ENCODE assay signal across 25 cellular contexts in genomic region chr4:79898055-79898454, GRCh38.
DNase-seq lines count a peak whose midpoint lies in the region; ATAC-seq, FAIRE-seq and TF ChIP-seq lines count a peak whose summit lies in the region.
"Had no signal": no experiment of that assay in that cellular context is flagged by ENCODE, and none has a peak within 500 bp of the region (broad histone marks: within the 10 kb centered on the region; RNA-seq: fewer than 3 reads in every experiment).

No MANE protein-coding gene starts in this region.

- H3K4me3 ChIP-seq in cardiac muscle cell: no peak overlapping the region
- H3K4me3 ChIP-seq in K562: no peak overlapping the region
- H3K4me3 ChIP-seq in fibroblast of villous mesenchyme (ENCODE audit: low read depth, low read length): no peak overlapping the region
- H3K4me3 ChIP-seq in MG63: no peak overlapping the region
- H3K4me3 ChIP-seq: BLaER1, GM12878, GM23248 had no signal

- FAIRE-seq in K562 (lab: Jason Lieb, UNC): no peak
- FAIRE-seq: A204.1, D721Med, GM12878, GM19239, H1 had no signal

- H3K36me3 ChIP-seq in cardiac muscle cell (no peaks in the 10 kb centered on the region), K562 (ENCODE audit: control insufficient read depth, insufficient read depth, low read length) (no peaks in the 10 kb centered on the region), MG63 (no peaks in the 10 kb centered on the region)
- H3K36me3 ChIP-seq: BLaER1 had no signal

- intact Hi-C loops in Right ventricle myocardium inferior (cut with DNase I) (no loop called here), K562 (cut with micrococcal nuclease) (no loop called here)

- H3K9me3 ChIP-seq in cardiac muscle cell (ENCODE audit: low read depth) (no peaks in the 10 kb centered on the region), K562 (replicated peaks; ENCODE audit: control insufficient read depth, insufficient read depth, low read depth, low read length) (no peaks in the 10 kb centered on the region), MG63 (no peaks in the 10 kb centered on the region)
- H3K9me3 ChIP-seq: BLaER1 had no signal

- no peak overlapping the region for H3K27ac Mint-ChIP-seq in activated naive CD8-positive, alpha-beta T cell treated with anti-CD3 and anti-CD28 coated beads, Interleukin-2, amount 50 U/mL, for 24 hours
- no peak overlapping the region for H3K27ac Mint-ChIP-seq in stimulated activated naive B cell treated with anti-CD40 and anti-IgM and Interleukin-4, amounts not matched to agents 10 μg/mL and 1 μg/mL and 100 μg/mL, for 72 hours
- H3K27ac Mint-ChIP-seq: B cell; CD4-positive, alpha-beta T cell had no signal

- no peak overlapping the region for H3K4me3 Mint-ChIP-seq in activated naive CD8-positive, alpha-beta T cell treated with anti-CD3 and anti-CD28 coated beads, Interleukin-2, amount 50 U/mL, for 24 hours
- H3K4me3 Mint-ChIP-seq in stimulated activated naive B cell treated with anti-CD40 and anti-IgM and Interleukin-4, amounts not matched to agents 10 μg/mL and 1 μg/mL and 100 μg/mL, for 72 hours: no peak overlapping the region
- H3K4me3 Mint-ChIP-seq: B cell; CD4-positive, alpha-beta T cell; CD8-positive, alpha-beta memory T cell had no signal

- DNase-seq in cardiac muscle cell (ENCODE audit: low read depth in 1 of 2, low spot score in 1 of 2) (no peak), Right ventricle myocardium inferior (ENCODE audit: missing footprints) (no peak), K562 (ENCODE audit: extremely low read depth in 1 of 4, low spot score in 3 of 4) (no peak), fibroblast of villous mesenchyme (ENCODE audit: low read depth) (peak; percentile 54), MG63 (no peak)
- no peak for DNase-seq in activated naive CD8-positive, alpha-beta T cell treated with anti-CD3 and anti-CD28 coated beads, Interleukin-2, amount 50 U/mL, for 24 hours
- DNase-seq in stimulated activated naive B cell treated with anti-CD40 and anti-IgM and Interleukin-4, amounts not matched to agents 10 μg/mL and 1 μg/mL and 100 μg/mL, for 72 hours: no peak
- DNase-seq: CD4-positive, alpha-beta T cell; CD8-positive, alpha-beta memory T cell; DMS 273 treated with DMSO at 0.1 percent for 48 hours; DMS79; EL; GDM1; GM23248; H7; HCEC 1CT had no signal

- 46% methylated on average over 2 of the region's 2 CpGs for WGBS in K562 (ENCODE audit: insufficient coverage, low coverage, missing lambda C conversion rate)

- TF ChIP-seq RAD21 in K562 (CRISPR knock-in tag; conservative IDR thresholded peaks at IDR 0.05 in 1 of 2, IDR thresholded peaks at IDR 0.05 in 1 of 2): no peak

- no peak for TF ChIP-seq POLR2A in K562 (conservative IDR thresholded peaks at IDR 0.05)

- peaks cover 5% of the 10 kb centered on the region for H3K4me1 ChIP-seq in cardiac muscle cell (ENCODE audit: low read depth)
- 0 out of 5 replicates have a peak, but pooled peaks cover 0 to 4% of the 10 kb centered on the region in 2 experiments for H3K4me1 ChIP-seq in K562 (replicated peaks in 1 of 2; ENCODE audit: control insufficient read depth in 2 of 2, insufficient read depth in 2 of 2, low read length in 2 of 2)
- H3K4me1 ChIP-seq: BLaER1 had no signal

- no peaks in the 10 kb centered on the region for H3K36me3 Mint-ChIP-seq in activated naive CD8-positive, alpha-beta T cell treated with anti-CD3 and anti-CD28 coated beads, Interleukin-2, amount 50 U/mL, for 24 hours (ENCODE audit: low read depth)
- H3K36me3 Mint-ChIP-seq in stimulated activated naive B cell treated with anti-CD40 and anti-IgM and Interleukin-4, amounts not matched to agents 10 μg/mL and 1 μg/mL and 100 μg/mL, for 72 hours: peaks cover 0 to 4% of the 10 kb centered on the region in 2 donors

- H3K9ac ChIP-seq in K562 (ENCODE audit: insufficient read depth in 1 of 2, low read depth in 2 of 2, low read length in 2 of 2): no peak overlapping the region
- H3K9ac ChIP-seq: BLaER1, GM23248 had no signal

- no peaks in the 10 kb centered on the region for H4K20me1 ChIP-seq in K562 (replicated peaks; ENCODE audit: control insufficient read depth, insufficient read depth, low read length)
- H4K20me1 ChIP-seq: BLaER1 had no signal

- H3K27ac ChIP-seq in cardiac muscle cell (peak overlapping the region; percentile 9), K562 (ENCODE audit: extremely low read depth, low read depth, low read length) (no peak overlapping the region)
- H3K27ac ChIP-seq: 22Rv1, BLaER1, C4-2B, GM23248 had no signal

- no peaks in the 10 kb centered on the region for H3K9me3 Mint-ChIP-seq in activated naive CD8-positive, alpha-beta T cell treated with anti-CD3 and anti-CD28 coated beads, Interleukin-2, amount 50 U/mL, for 24 hours
- no peaks in the 10 kb centered on the region for H3K9me3 Mint-ChIP-seq in stimulated activated naive B cell treated with anti-CD40 and anti-IgM and Interleukin-4, amounts not matched to agents 10 μg/mL and 1 μg/mL and 100 μg/mL, for 72 hours

- H2AFZ ChIP-seq in K562 (ENCODE audit: low read depth, low read length): no peak overlapping the region
- H2AFZ ChIP-seq: GM23248 had no signal

- H3K9me1 ChIP-seq in K562 (ENCODE audit: control insufficient read depth, insufficient read depth, low read length): no peaks in the 10 kb centered on the region

- no peak overlapping the region for H3K4me2 ChIP-seq in K562 (ENCODE audit: insufficient read depth, low read length)
- H3K4me2 ChIP-seq: BLaER1 had no signal

- no TSS peak for BruUV-seq in K562 (replicated peaks; lab: Mats Ljungman, UMichigan)

- H3K27me3 ChIP-seq in cardiac muscle cell (no peaks in the 10 kb centered on the region), K562 (ENCODE audit: control insufficient read depth in 2 of 2, insufficient read depth in 2 of 2, low read length in 2 of 2) (no peaks in the 10 kb centered on the region), MG63 (no peaks in the 10 kb centered on the region)
- H3K27me3 ChIP-seq: BLaER1 had no signal

- TF ChIP-seq CTCF in cardiac muscle cell (IDR thresholded peaks at IDR 0.05; ENCODE audit: low read depth, low read length) (no peak), K562 (IDR thresholded peaks at IDR 0.05 in 2 of 3, conservative IDR thresholded peaks at IDR 0.05 in 1 of 3; ENCODE audit: insufficient read depth in 2 of 3, low read depth in 1 of 3, low read length in 3 of 3) (no peak), fibroblast of villous mesenchyme (IDR thresholded peaks at IDR 0.05; ENCODE audit: insufficient read depth, low read depth, low read length) (no peak)

- H3K27me3 Mint-ChIP-seq in activated naive CD8-positive, alpha-beta T cell treated with anti-CD3 and anti-CD28 coated beads, Interleukin-2, amount 50 U/mL, for 24 hours: peaks cover 10% of the 10 kb centered on the region
- H3K27me3 Mint-ChIP-seq in stimulated activated naive B cell treated with anti-CD40 and anti-IgM and Interleukin-4, amounts not matched to agents 10 μg/mL and 1 μg/mL and 100 μg/mL, for 72 hours: no peaks in the 10 kb centered on the region
- H3K27me3 Mint-ChIP-seq: B cell; CD8-positive, alpha-beta memory T cell had no signal

- POLR2A ChIA-PET in K562 (lab: Yijun Ruan, JAX): interaction anchor here (0.6 kb wide), 1 partner anchor 28 kb away, joined by 3 read pairs; no protein-coding TSS in a partner anchor

- CTCF ChIA-PET in K562 (lab: Yijun Ruan, JAX; ENCODE audit: low intra/inter-chr PET ratio): no interaction called here

- H3K4me1 Mint-ChIP-seq in activated naive CD8-positive, alpha-beta T cell treated with anti-CD3 and anti-CD28 coated beads, Interleukin-2, amount 50 U/mL, for 24 hours: no peaks in the 10 kb centered on the region
- no peaks in the 10 kb centered on the region for H3K4me1 Mint-ChIP-seq in stimulated activated naive B cell treated with anti-CD40 and anti-IgM and Interleukin-4, amounts not matched to agents 10 μg/mL and 1 μg/mL and 100 μg/mL, for 72 hours
- H3K4me1 Mint-ChIP-seq: B cell; CD8-positive, alpha-beta memory T cell had no signal

- in situ Hi-C loops in K562 (cut with MboI): no loop called here

- no peak for TF ChIP-seq EP300 in K562 (IDR thresholded peaks at IDR 0.05; ENCODE audit: low read length)

- no peak for ATAC-seq in Right ventricle myocardium inferior
- no peak for ATAC-seq in K562
- ATAC-seq in activated naive CD8-positive, alpha-beta T cell treated with anti-CD3 and anti-CD28 coated beads, Interleukin-2, amount 50 U/mL, for 24 hours: no peak
- ATAC-seq in stimulated activated naive B cell treated with anti-CD40 and anti-IgM and Interleukin-4, amounts not matched to agents 10 μg/mL and 1 μg/mL and 100 μg/mL, for 72 hours (replicated peaks): no peak
- ATAC-seq: GM12878 had no signal

- H3K79me2 ChIP-seq in K562 (ENCODE audit: control insufficient read depth, insufficient read depth, low read length): no peaks in the 10 kb centered on the region

TF ChIP-seq in K562, 482 proteins besides CTCF, POLR2A, EP300 and RAD21:
- peak; percentile 42; the same call in 1 of the 2 replicates for TF ChIP-seq POLR2H (tag; IDR thresholded peaks at IDR 0.05; ENCODE audit: low read depth)
- TF ChIP-seq CEBPB (tag; IDR thresholded peaks at IDR 0.05): no peak
- TF ChIP-seq MAFF (IDR thresholded peaks at IDR 0.05; ENCODE audit: low read length): no peak
- no peak for TF ChIP-seq CCNT2 (IDR thresholded peaks at IDR 0.05; ENCODE audit: borderline replicate concordance, extremely low read depth, insufficient read length, low read depth, low read length)
TF ChIP-seq in K562: peak in this region for 1.
